In the genomic region with DNA sequence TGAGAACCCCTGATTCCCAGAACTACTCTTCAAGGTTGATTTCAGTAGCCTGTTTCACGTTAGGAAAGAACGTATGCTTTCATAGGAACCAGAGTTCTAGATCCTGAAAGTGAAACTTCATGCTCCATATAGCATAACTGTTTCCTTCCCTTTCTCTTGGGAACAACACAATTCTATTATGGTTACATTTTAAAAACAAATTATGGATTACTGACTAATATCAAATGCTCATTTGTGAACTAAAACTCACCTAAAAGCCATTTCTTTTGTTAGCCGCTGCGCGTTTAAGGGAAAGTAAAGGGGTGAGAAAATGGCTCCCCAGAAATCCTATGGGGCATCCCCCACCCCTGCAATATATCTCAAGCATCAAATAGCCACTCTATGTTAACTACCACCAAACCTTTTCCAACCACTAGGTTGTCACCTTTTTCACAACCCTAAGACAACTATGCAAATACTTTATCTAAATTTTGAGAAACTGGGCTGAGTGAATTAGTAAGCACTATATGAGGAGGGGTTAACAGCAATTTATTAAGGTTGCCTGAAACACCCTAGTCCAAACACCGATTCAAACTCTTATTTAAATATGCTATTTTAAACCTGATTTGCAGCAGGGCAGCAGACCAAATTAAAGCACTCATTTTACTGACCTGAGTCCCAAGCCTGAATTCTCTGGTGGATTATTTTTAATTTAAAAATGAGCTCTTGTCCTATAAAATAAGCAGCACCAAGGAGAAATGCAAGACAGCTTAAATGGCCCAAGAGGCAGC, we compare ENCODE assay signal across 8 cellular contexts.
DNase-seq lines count a peak whose midpoint lies in the region; ATAC-seq lines count a peak whose summit lies in the region.

No MANE protein-coding gene starts in this region.

- peaks cover 15% of the 10 kb centered on the region for H3K4me1 ChIP-seq in effector memory CD4-positive, alpha-beta T cell (ENCODE audit: control insufficient read depth, insufficient read depth, low read length, poor library complexity, severe bottlenecking)

- H3K27me3 ChIP-seq in effector memory CD4-positive, alpha-beta T cell (replicated peaks; ENCODE audit: control insufficient read depth, insufficient read depth, low read length, poor library complexity, severe bottlenecking): no peaks in the 10 kb centered on the region

- peak; percentile 32 for ATAC-seq in GM18511 (IDR thresholded peaks at IDR 0.05; ENCODE audit: unreplicated experiment)
- ATAC-seq in HG02610 (IDR thresholded peaks at IDR 0.05; ENCODE audit: unreplicated experiment): peak; percentile 42
- no peak for ATAC-seq in HG02970 (IDR thresholded peaks at IDR 0.05; ENCODE audit: low FRiP score, unreplicated experiment)

- H3K36me3 ChIP-seq in effector memory CD4-positive, alpha-beta T cell (ENCODE audit: control insufficient read depth, insufficient read depth, low read length): peaks cover 4% of the 10 kb centered on the region

- H3K27ac ChIP-seq in effector memory CD4-positive, alpha-beta T cell (ENCODE audit: insufficient read depth, low read length, poor library complexity, severe bottlenecking): peak overlapping the region; percentile 96

- DNase-seq in RKO (ENCODE audit: low spot score) (peak; percentile 39), pons (ENCODE audit: low spot score) (peak; percentile 20), NCI-H146 treated with DMSO at 0.1 percent for 48 hours (lab: John Stamatoyannopoulos, UW; ENCODE audit: unreplicated experiment) (no peak), middle frontal gyrus (ENCODE audit: extremely low spot score, low spot score) (no peak)
- DNase-seq in effector memory CD4-positive, alpha-beta T cell: no peak

- peak overlapping the region; percentile 86 for H3K4me3 ChIP-seq in effector memory CD4-positive, alpha-beta T cell (ENCODE audit: insufficient read depth, low read depth, low read length, poor library complexity, severe bottlenecking)

- no peaks in the 10 kb centered on the region for H3K9me3 ChIP-seq in effector memory CD4-positive, alpha-beta T cell (ENCODE audit: control insufficient read depth, low read length)

Comparison
In these comparisons a context has a peak if more than half of its experiments do, and no peak if none do; other contexts are left out.
1. DNase-seq: peak in RKO (single experiment) and pons (single experiment); none in effector memory CD4-positive, alpha-beta T cell (0 of 3), NCI-H146 treated with DMSO at 0.1 percent for 48 hours (single experiment) and middle frontal gyrus (single experiment).